ENCODE assay signal across 23 cellular contexts in genomic region chr18:37674570-37674969, GRCh38.
"Had no signal": no experiment of that assay in that cellular context is flagged by ENCODE, and none has a peak within 500 bp of the region (broad histone marks: within the 10 kb centered on the region; RNA-seq: fewer than 3 reads in every experiment).

No MANE protein-coding gene starts in this region.

- ATAC-seq: activated CD4-positive, CD25-positive, alpha-beta regulatory T cell treated with anti-CD3 and anti-CD28 coated beads, Interleukin-2, amount 50 U/mL, for 24 hours; activated T-cell treated with anti-CD3 and anti-CD28 coated beads, Interleukin-2, amount 50 U/mL, for 72 hours; left cardiac atrium; mucosa of descending colon; pancreas; psoas muscle; right cardiac atrium; upper lobe of right lung had no signal

- FAIRE-seq: pancreas had no signal

- H3K27ac ChIP-seq: cardiac muscle cell, pancreas, psoas muscle, thyroid gland, upper lobe of right lung, VCaP had no signal

- H3K27me3 ChIP-seq: cardiac muscle cell, pancreas, thyroid gland, upper lobe of right lung had no signal

- H3K4me1 ChIP-seq: pancreas, psoas muscle, thyroid gland, upper lobe of right lung had no signal

- DNase-seq: activated CD4-positive, alpha-beta memory T cell treated with anti-CD3 and anti-CD28 coated beads, Interleukin-2, amount 10 ng/mL, durations not matched to agents 7 days and 5 days; activated CD4-positive, alpha-beta T cell treated with anti-CD3 and anti-CD28 coated beads, Interleukin-2, amount 10 ng/mL, durations not matched to agents 24 days and 14 days; activated effector memory CD4-positive, alpha-beta T cell treated with Interleukin-2 at 50 U/mL for 16 hours; activated naive CD4-positive, alpha-beta T cell treated with anti-CD3 and anti-CD28 coated beads, Interleukin-2, amount 10 ng/mL, durations not matched to agents 7 days and 5 days; activated T-cell treated with anti-CD3 and anti-CD28 coated beads, Interleukin-2, amount 50 U/mL, for 72 hours; cortex of kidney; foreskin melanocyte; glutamatergic neuron; hippocampal formation; left cardiac atrium; mesenchymal stem cell; mucosa of descending colon; nephron progenitor cell; pancreas; psoas muscle; right cardiac atrium; stimulated activated CD4-positive, alpha-beta T cell treated with anti-CD3 and anti-CD28 coated beads, Interleukin-12 subunit alpha, Interleukin-12 subunit beta, amount 100 ng/mL, for 4 hours; substantia nigra; thyroid gland; upper lobe of right lung had no signal
